Comparison of ENCODE assay signal across 11 cellular contexts in the genomic region with DNA sequence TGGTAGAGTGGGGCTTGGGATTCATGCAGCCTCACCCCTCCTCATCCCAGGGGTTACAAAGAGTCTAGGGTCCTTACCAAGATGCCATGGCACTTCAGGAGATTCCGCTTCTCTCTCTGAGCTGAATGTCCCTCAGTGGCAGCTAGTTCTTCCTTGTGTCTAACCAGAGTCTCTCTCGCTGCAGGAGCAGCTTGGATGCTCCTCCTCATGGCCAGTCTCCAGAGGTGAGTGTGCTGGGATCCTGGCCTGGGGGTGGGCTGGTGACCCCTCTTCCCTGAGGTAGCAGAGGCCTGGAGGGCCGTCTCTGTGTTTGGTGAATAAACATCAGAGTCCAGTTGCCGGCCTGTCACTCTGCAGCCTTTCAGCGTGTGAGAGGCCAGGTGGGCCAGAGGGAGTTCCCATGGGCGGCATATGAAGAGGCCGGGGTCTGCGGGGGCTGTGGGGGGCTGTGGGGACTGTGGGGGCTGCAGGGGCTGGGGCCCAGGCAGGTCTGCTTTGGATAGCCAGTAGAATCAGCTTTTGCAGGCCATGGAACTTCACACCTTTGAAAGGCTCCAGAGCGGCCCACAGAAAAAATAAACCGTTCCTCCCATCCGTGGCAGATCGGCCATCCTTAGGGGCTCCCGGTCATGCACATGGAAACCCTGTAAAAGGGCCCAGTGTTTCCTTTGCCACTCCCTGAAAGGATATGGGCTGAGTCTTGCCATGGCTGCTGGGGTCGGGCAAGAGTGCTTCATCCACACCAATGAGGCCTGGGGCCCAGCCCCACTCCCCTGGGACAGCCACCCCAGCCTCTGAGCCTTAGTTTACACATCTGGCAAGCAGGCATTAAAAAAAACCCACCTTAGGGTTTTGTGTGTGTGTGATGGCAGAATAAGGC.
"Had no signal": no experiment of that assay in that cellular context is flagged by ENCODE, and none has a peak within 500 bp of the region (broad histone marks: within the 10 kb centered on the region; RNA-seq: fewer than 3 reads in every experiment).

No MANE protein-coding gene starts in this region.

- H3K27me3 ChIP-seq: ascending aorta, right lobe of liver, SJSA1 had no signal

- H3K27ac ChIP-seq: ascending aorta, esophagus squamous epithelium, right lobe of liver, SJSA1, tibial artery had no signal

- H3K4me1 ChIP-seq: ascending aorta, esophagus squamous epithelium, tibial artery had no signal

- H3K9me3 ChIP-seq: ascending aorta, esophagus squamous epithelium, right lobe of liver, SJSA1, tibial artery had no signal

- H3K36me3 ChIP-seq: ascending aorta, esophagus squamous epithelium, right lobe of liver, SJSA1, tibial artery had no signal

- H3K4me3 ChIP-seq: ascending aorta, esophagus squamous epithelium, right lobe of liver, SJSA1, smooth muscle cell, tibial artery had no signal

- ATAC-seq: right lobe of liver had no signal

- H3K4me2 ChIP-seq: smooth muscle cell had no signal

- DNase-seq: activated CD4-positive, alpha-beta T cell treated with anti-CD3 and anti-CD28 coated beads, Interleukin-2, amount 50 U/mL, for 4 hours; activated T-cell treated with anti-CD3 and anti-CD28 coated beads, Interleukin-2, amount 50 U/mL, for 1 hour; effector CD8-positive, alpha-beta T cell; esophagus squamous epithelium; midbrain; stimulated activated naive CD4-positive, alpha-beta T cell had no signal
